ENCODE assay signal across 8 cellular contexts in genomic region chr13:77026255-77026782, GRCh38. TPM values are rescaled to one million over a fixed set of nuclear protein-coding genes. Genes with fewer than 3 reads are reported as not detected.
DNase-seq lines count a peak whose midpoint lies in the region; ATAC-seq and TF ChIP-seq lines count a peak whose summit lies in the region.

No MANE protein-coding gene starts in this region.

- H3K4me3 Mint-ChIP-seq in activated CD4-positive, alpha-beta memory T cell treated with anti-CD3 and anti-CD28 coated beads for 36 hours = peak overlapping the region; percentile 99

- H3K4me1 Mint-ChIP-seq in activated CD4-positive, alpha-beta memory T cell treated with anti-CD3 and anti-CD28 coated beads for 36 hours (ENCODE audit: low read depth) = peaks cover 47% of the 10 kb centered on the region

- no peaks in the 10 kb centered on the region for H3K27me3 Mint-ChIP-seq in activated CD4-positive, alpha-beta memory T cell treated with anti-CD3 and anti-CD28 coated beads for 36 hours

- peak overlapping the region; percentile 87 for H3K27ac Mint-ChIP-seq in activated CD4-positive, alpha-beta memory T cell treated with anti-CD3 and anti-CD28 coated beads for 36 hours

- H3K36me3 Mint-ChIP-seq in activated CD4-positive, alpha-beta memory T cell treated with anti-CD3 and anti-CD28 coated beads for 36 hours = peaks cover 19% of the 10 kb centered on the region

- POLR2A ChIA-PET in AG04449 (lab: Yijun Ruan, JAX) = interaction anchor here (0.7 to 2.0 kb wide), 5 partner anchors 9 to 303 kb away, joined by 3 to 6 read pairs (median 3); no protein-coding TSS in a partner anchor
- POLR2A ChIA-PET in activated CD4-positive, alpha-beta memory T cell treated with anti-CD3 and anti-CD28 coated beads for 36 hours (lab: Charles Lee) = interaction anchor here (0.9 to 3.8 kb wide), 10 partner anchors 11 to 302 kb away, joined by 3 to 54 read pairs (median 4); partner anchors contain the start of gene CLN5

- intact Hi-C loops in activated CD4-positive, alpha-beta memory T cell treated with anti-CD3 and anti-CD28 coated beads for 36 hours (cut with micrococcal nuclease) = loop anchor here (2.0 to 10.0 kb wide), 5 partner anchors 140 to 708 kb away; partner anchors contain the start of gene KCTD12

- DNase-seq in AG04449 (ENCODE audit: low read depth, low spot score) = no peak
- peak; percentile 76 to 93 for DNase-seq in NCI-H526 (lab: John Stamatoyannopoulos, UW)
- peak; percentile 86 for DNase-seq in activated CD4-positive, alpha-beta memory T cell treated with anti-CD3 and anti-CD28 coated beads for 36 hours
- peak; percentile 78 for DNase-seq in ecto neural progenitor cell (ENCODE audit: low spot score)
- peak; percentile 66 to 69 for DNase-seq in lung microvascular endothelial cell (ENCODE audit: low read depth in 2 of 2)
- DNase-seq in stimulated activated CD8-positive, alpha-beta memory T cell treated with anti-CD3 and anti-CD28 coated beads, Interleukin-12 subunit alpha, Interleukin-12 subunit beta, amount 100 ng/mL, for 1 hour (ENCODE audit: low read depth) = peak; percentile 54

- no peaks in the 10 kb centered on the region for H3K9me3 Mint-ChIP-seq in activated CD4-positive, alpha-beta memory T cell treated with anti-CD3 and anti-CD28 coated beads for 36 hours

- ATAC-seq in GM18867 (IDR thresholded peaks at IDR 0.05; ENCODE audit: unreplicated experiment) (peak; percentile 63), HG03103 (IDR thresholded peaks at IDR 0.05; ENCODE audit: low read depth, unreplicated experiment) (peak; percentile 50)

- TF ChIP-seq CTCF in AG04449 (IDR thresholded peaks at IDR 0.05; ENCODE audit: insufficient read depth, low read length, missing control alignments) = no peak

- H3K4me3 ChIP-seq in AG04449 (ENCODE audit: low read depth, low read length) = peak overlapping the region; percentile 90

- CTCF ChIA-PET in AG04449 (lab: Yijun Ruan, JAX) = interaction anchor here (0.8 to 1.8 kb wide), 4 partner anchors 8 to 45 kb away, joined by 3 to 5 read pairs (median 3); no protein-coding TSS in a partner anchor
- CTCF ChIA-PET in activated CD4-positive, alpha-beta memory T cell treated with anti-CD3 and anti-CD28 coated beads for 36 hours (lab: Charles Lee) = interaction anchor here (1.2 to 2.0 kb wide), 3 partner anchors 18 to 452 kb away, joined by 3 to 7 read pairs (median 5); no protein-coding TSS in a partner anchor

RNA-seq across cellular contexts. Expression of gene FBXL3, which starts 0.6 kb away (rescaled TPM):
- total RNA-seq in activated CD4-positive, alpha-beta memory T cell treated with anti-CD3 and anti-CD28 coated beads for 36 hours = 10 to 100 TPM; 35.6 to 35.7 TPM
- total RNA-seq in lung microvascular endothelial cell = 45.1 and 61.1 TPM in 2 replicates

RNA-seq across cellular contexts. Expression of gene CLN5, which starts 34.4 kb away (rescaled TPM):
- 10 to 100 TPM; 12.4 to 14.0 TPM for total RNA-seq in activated CD4-positive, alpha-beta memory T cell treated with anti-CD3 and anti-CD28 coated beads for 36 hours
- 24.8 and 29.9 TPM in 2 replicates for total RNA-seq in lung microvascular endothelial cell
